8 cellular contexts compared by ENCODE assay signal in the genomic region with DNA sequence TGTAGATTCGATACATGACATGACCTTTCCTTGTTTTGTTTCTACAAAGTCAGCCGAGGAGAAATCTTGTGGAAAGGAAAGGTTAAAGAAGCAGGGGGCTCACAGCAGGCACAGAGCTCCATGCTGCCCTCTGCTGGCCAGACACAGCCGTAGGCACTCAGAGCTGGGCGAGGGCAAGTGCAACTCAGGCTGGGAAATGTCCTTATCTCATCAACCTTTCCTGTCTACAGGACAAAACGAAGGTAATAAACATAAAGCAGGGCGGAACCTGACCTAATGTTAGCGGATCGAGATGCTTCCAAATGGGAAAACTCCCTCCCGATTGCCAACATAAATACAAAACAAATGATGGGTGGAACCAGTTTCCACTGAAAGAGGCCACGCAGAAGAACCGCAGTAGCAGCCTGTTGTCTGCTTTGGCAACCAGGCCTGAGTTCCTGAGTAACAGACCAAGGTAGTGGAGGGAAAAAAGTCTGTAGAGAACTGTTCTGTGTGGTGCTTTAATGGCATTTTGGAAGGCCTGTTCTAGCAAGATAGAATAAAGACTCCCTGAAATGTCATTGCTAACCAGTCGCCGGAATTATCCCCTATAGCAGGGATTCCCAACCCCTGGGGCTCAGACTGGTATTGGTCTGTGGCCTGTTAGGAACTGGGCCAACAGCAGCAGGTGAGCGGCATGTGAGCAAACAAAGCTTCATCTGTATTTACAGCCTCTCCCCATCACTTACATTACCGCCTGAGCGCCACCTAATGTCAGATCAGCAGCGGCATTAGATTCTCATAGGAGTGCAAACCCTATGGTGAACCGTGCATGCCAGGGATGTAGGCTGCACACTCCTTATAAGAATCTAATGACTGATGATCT.
DNase-seq lines count a peak whose midpoint lies in the region; ATAC-seq and TF ChIP-seq lines count a peak whose summit lies in the region.

No MANE protein-coding gene starts in this region.

- H3K79me2 ChIP-seq in GM23338 (replicated peaks; ENCODE audit: insufficient read depth): no peaks in the 10 kb centered on the region
- H3K79me2 ChIP-seq in trophoblast cell (ENCODE audit: control insufficient read depth, insufficient read depth, low read length, poor library complexity): no peaks in the 10 kb centered on the region

- peaks cover 2% of the 10 kb centered on the region for H3K27me3 Mint-ChIP-seq in GM23338 (ENCODE audit: insufficient read depth, low read depth, poor library complexity)
- H3K27me3 Mint-ChIP-seq in activated T-helper 2 cell treated with anti-CD3 and anti-CD28 coated beads, Interferon-gamma antibody, Interleukin-2, Interleukin-4, amounts not matched to agents 10 μg/mL and 5 μg/mL and 100 μg/mL, durations not matched to agents 14 hours and 24 hours and 36 hours (ENCODE audit: low read depth): no peaks in the 10 kb centered on the region

- no CpG with 5 or more reads among the region's 18 CpGs for WGBS in trophoblast cell (ENCODE audit: extremely low coverage, insufficient coverage, insufficient read length)
- WGBS in transverse colon (ENCODE audit: low coverage in 1 of 2), 2 donors: 21 to 22% methylated on average over 13 to 18 of the region's 18 CpGs

- no peaks in the 10 kb centered on the region; the same call in 1 of the 2 replicates for H4K20me1 ChIP-seq in GM23338 (replicated peaks; ENCODE audit: insufficient read depth)

- H3K9ac ChIP-seq in trophoblast cell (ENCODE audit: low read length): no peak overlapping the region

- no peaks in the 10 kb centered on the region for H3K4me1 ChIP-seq in GM23338 (ENCODE audit: insufficient read depth)
- H3K4me1 ChIP-seq in trophoblast cell (ENCODE audit: control insufficient read depth in 1 of 2, insufficient read depth in 2 of 2, low read length in 2 of 2): peaks cover 0 to 2% of the 10 kb centered on the region in 2 experiments
- H3K4me1 ChIP-seq in transverse colon: peaks cover 5 to 37% (median 29%) of the 10 kb centered on the region in 4 donors

- H3K4me2 ChIP-seq in GM23338: no peak overlapping the region
- no peak overlapping the region for H3K4me2 ChIP-seq in trophoblast cell (ENCODE audit: low read length)

- in situ Hi-C loops in transverse colon (cut with MboI; ENCODE audit: low pct_ligation_motif_present in 1 of 4, low pct_unique_long_range_greater_than_20kb in 1 of 4, low sequenced_read_pairs in 3 of 4): no loop called here

- H3K23ac ChIP-seq in trophoblast cell (ENCODE audit: low read length): no peak overlapping the region

- intact Hi-C loops in activated T-helper 2 cell treated with anti-CD3 and anti-CD28 coated beads, Interferon-gamma antibody, Interleukin-2, Interleukin-4, amounts not matched to agents 10 μg/mL and 5 μg/mL and 100 μg/mL, durations not matched to agents 14 hours and 24 hours and 36 hours (cut with micrococcal nuclease): loop anchor here (1.0 to 2.0 kb wide), 2 partner anchors 34 to 85 kb away; partner anchors contain the start of gene MBOAT1
- intact Hi-C loops in transverse colon (cut with DNase I; ENCODE audit: low total_unique reads): loop anchor here (10.0 kb wide), 1 partner anchor 88 kb away; the partner anchor contains the start of gene MBOAT1

- TF ChIP-seq CTCF in GM23338 (conservative IDR thresholded peaks at IDR 0.05; ENCODE audit: low read depth in 2 of 2) (peak; percentile 94 to 98), transverse colon (IDR thresholded peaks at IDR 0.05) (peak; percentile 87 to 95 (median 93))

- H2AK5ac ChIP-seq in trophoblast cell (ENCODE audit: low read length): no peak overlapping the region

- no peak overlapping the region for H3K14ac ChIP-seq in trophoblast cell (ENCODE audit: low read length)

- DNase-seq in DMS79 treated with DMSO at 0.1 percent for 48 hours (lab: John Stamatoyannopoulos, UW) (peak; percentile 91), GM23338 (ENCODE audit: low spot score) (peak; percentile 87), M059J (ENCODE audit: low read depth) (peak; percentile 56), RPMI8226 (peak; percentile 76), germinal center (ENCODE audit: low spot score) (peak; percentile 57), trophoblast cell (peak; percentile 46 to 73), transverse colon (peak; percentile 81)
- DNase-seq in activated T-helper 2 cell treated with anti-CD3 and anti-CD28 coated beads, Interferon-gamma antibody, Interleukin-2, Interleukin-4, amounts not matched to agents 10 μg/mL and 5 μg/mL and 100 μg/mL, durations not matched to agents 14 hours and 24 hours and 36 hours (ENCODE audit: low spot score): peak; percentile 41

- H3K9me2 ChIP-seq in GM23338 (ENCODE audit: insufficient read depth): no peaks in the 10 kb centered on the region

- H3K4me3 ChIP-seq in GM23338: no peak overlapping the region
- H3K4me3 ChIP-seq in trophoblast cell (ENCODE audit: low read depth, low read length): no peak overlapping the region
- H3K4me3 ChIP-seq in transverse colon: no peak overlapping the region

- H4K12ac ChIP-seq in trophoblast cell (ENCODE audit: low read depth, low read length): no peak overlapping the region

- H4K91ac ChIP-seq in trophoblast cell (ENCODE audit: low read depth, low read length): no peak overlapping the region

- H3K27me3 ChIP-seq in GM23338 (ENCODE audit: insufficient read depth): no peaks in the 10 kb centered on the region
- no peaks in the 10 kb centered on the region for H3K27me3 ChIP-seq in trophoblast cell (ENCODE audit: insufficient read depth, low read length)
- H3K27me3 ChIP-seq in transverse colon: no peaks in the 10 kb centered on the region

- H3K4me3 Mint-ChIP-seq in GM23338: no peak overlapping the region
- no peak overlapping the region for H3K4me3 Mint-ChIP-seq in activated T-helper 2 cell treated with anti-CD3 and anti-CD28 coated beads, Interferon-gamma antibody, Interleukin-2, Interleukin-4, amounts not matched to agents 10 μg/mL and 5 μg/mL and 100 μg/mL, durations not matched to agents 14 hours and 24 hours and 36 hours (ENCODE audit: low read depth)

- peak; percentile 98 for ATAC-seq in GM23338

- H2BK12ac ChIP-seq in trophoblast cell (ENCODE audit: low read length): no peak overlapping the region

- no peaks in the 10 kb centered on the region for H3K9me3 ChIP-seq in trophoblast cell (ENCODE audit: insufficient read depth, low read depth, low read length)
- H3K9me3 ChIP-seq in transverse colon: no peaks in the 10 kb centered on the region

- H2BK5ac ChIP-seq in trophoblast cell (ENCODE audit: low read depth, low read length, poor library complexity): no peak overlapping the region

- H3K27ac ChIP-seq in GM23338 (ENCODE audit: low read depth) (no peak overlapping the region), trophoblast cell (ENCODE audit: low read depth, low read length) (no peak overlapping the region), transverse colon (peak overlapping the region; percentile 73 to 85 (median 81))

- H3K36me3 ChIP-seq in GM23338 (ENCODE audit: insufficient read depth) (no peaks in the 10 kb centered on the region), trophoblast cell (ENCODE audit: control insufficient read depth in 1 of 2, insufficient read depth in 2 of 2, low read length in 2 of 2) (no peaks in the 10 kb centered on the region), transverse colon (peaks cover 0 to 4% (median 0%) of the 10 kb centered on the region in 4 donors)

- no peak overlapping the region for H3K18ac ChIP-seq in trophoblast cell (ENCODE audit: low read length)

- H3K9me3 Mint-ChIP-seq in GM23338: no peaks in the 10 kb centered on the region
- no peaks in the 10 kb centered on the region for H3K9me3 Mint-ChIP-seq in activated T-helper 2 cell treated with anti-CD3 and anti-CD28 coated beads, Interferon-gamma antibody, Interleukin-2, Interleukin-4, amounts not matched to agents 10 μg/mL and 5 μg/mL and 100 μg/mL, durations not matched to agents 14 hours and 24 hours and 36 hours

- no peak overlapping the region for H3K4ac ChIP-seq in trophoblast cell (ENCODE audit: low read depth, low read length)

- H3K79me1 ChIP-seq in trophoblast cell (ENCODE audit: low read length): no peaks in the 10 kb centered on the region

- no peak for TF ChIP-seq POLR2A in transverse colon (IDR thresholded peaks at IDR 0.05)

- no peak overlapping the region for H4K8ac ChIP-seq in trophoblast cell (ENCODE audit: low read depth, low read length)

- peak overlapping the region; percentile 60; the same call in 1 of the 2 replicates for H3K27ac Mint-ChIP-seq in GM23338
- H3K27ac Mint-ChIP-seq in activated T-helper 2 cell treated with anti-CD3 and anti-CD28 coated beads, Interferon-gamma antibody, Interleukin-2, Interleukin-4, amounts not matched to agents 10 μg/mL and 5 μg/mL and 100 μg/mL, durations not matched to agents 14 hours and 24 hours and 36 hours: no peak overlapping the region

- no peaks in the 10 kb centered on the region for H3F3A ChIP-seq in GM23338 (replicated peaks; ENCODE audit: low read depth)

- H3K36me3 Mint-ChIP-seq in GM23338 (ENCODE audit: low read depth): peaks cover 8% of the 10 kb centered on the region; the same call in 1 of the 3 replicates
- peaks cover 55% of the 10 kb centered on the region for H3K36me3 Mint-ChIP-seq in activated T-helper 2 cell treated with anti-CD3 and anti-CD28 coated beads, Interferon-gamma antibody, Interleukin-2, Interleukin-4, amounts not matched to agents 10 μg/mL and 5 μg/mL and 100 μg/mL, durations not matched to agents 14 hours and 24 hours and 36 hours (ENCODE audit: low read depth)

- no peak overlapping the region for H2BK120ac ChIP-seq in trophoblast cell (ENCODE audit: insufficient read depth, low read length, poor library complexity)

- no peak overlapping the region for H2AFZ ChIP-seq in GM23338
- H2AFZ ChIP-seq in trophoblast cell (ENCODE audit: insufficient read depth, low read length, poor library complexity): no peak overlapping the region

- TF ChIP-seq EP300 in transverse colon (IDR thresholded peaks at IDR 0.05; ENCODE audit: low read depth): no peak

- H3K4me1 Mint-ChIP-seq in GM23338: peaks cover 8% of the 10 kb centered on the region
- peaks cover 8% of the 10 kb centered on the region for H3K4me1 Mint-ChIP-seq in activated T-helper 2 cell treated with anti-CD3 and anti-CD28 coated beads, Interferon-gamma antibody, Interleukin-2, Interleukin-4, amounts not matched to agents 10 μg/mL and 5 μg/mL and 100 μg/mL, durations not matched to agents 14 hours and 24 hours and 36 hours (ENCODE audit: low read depth)

Comparison
In these comparisons a context has a peak if more than half of its experiments do, and no peak if none do; other contexts are left out.
1. DNase-seq: peak in every context shown above with its lines; median percentile 91 in DMS79 treated with DMSO at 0.1 percent for 48 hours; 87 in GM23338; 81 in transverse colon; 76 in RPMI8226; 60 in trophoblast cell; 57 in germinal center; 56 in M059J; 41 in activated T-helper 2 cell treated with anti-CD3 and anti-CD28 coated beads, Interferon-gamma antibody, Interleukin-2, Interleukin-4, amounts not matched to agents 10 μg/mL and 5 μg/mL and 100 μg/mL, durations not matched to agents 14 hours and 24 hours and 36 hours.
2. H3K27ac ChIP-seq: peak in transverse colon (4 of 4); none in GM23338 (single experiment) and trophoblast cell (single experiment).